ENCODE assay signal across 18 cellular contexts in genomic region chr6:104531591-104531990, GRCh38.
"Had no signal": no experiment of that assay in that cellular context is flagged by ENCODE, and none has a peak within 500 bp of the region (broad histone marks: within the 10 kb centered on the region; RNA-seq: fewer than 3 reads in every experiment).

No MANE protein-coding gene starts in this region.

- DNase-seq: activated B cell treated with CpG ODN at 0.5 μM for 24 hours; activated CD4-positive, alpha-beta memory T cell treated with anti-CD3 and anti-CD28 coated beads for 36 hours; activated CD4-positive, alpha-beta T cell treated with anti-CD3 and anti-CD28 coated beads for 4 hours; activated T-cell treated with anti-CD3 and anti-CD28 coated beads for 4 hours; amniotic stem cell; body of pancreas; heart left ventricle; kidney glomerular epithelial cell; left ventricle myocardium superior; mesendoderm; posterior cingulate gyrus; small intestine; stimulated activated CD4-positive, alpha-beta T cell treated with anti-CD3 and anti-CD28 coated beads, Interleukin-4, amount 100 ng/mL, for 1 hour; stimulated activated naive CD8-positive, alpha-beta T cell treated with anti-CD3 and anti-CD28 coated beads, Interleukin-15, amount 100 ng/mL, for 72 hours; testis had no signal

- ATAC-seq: body of pancreas; left ventricle myocardium superior; natural killer cell treated with Interleukin-12 subunit alpha and Interleukin-12 subunit beta and Interleukin-15 and Interleukin-18, amount 100 ng/mL, for 72 hours; stimulated activated naive CD8-positive, alpha-beta T cell treated with anti-CD3 and anti-CD28 coated beads, Interleukin-15, amount 100 ng/mL, for 72 hours had no signal

- H3K27me3 ChIP-seq: body of pancreas, heart left ventricle, right atrium auricular region, testis had no signal

- H3K9me3 ChIP-seq: body of pancreas, heart left ventricle, right atrium auricular region, testis had no signal

- H3K4me3 ChIP-seq: body of pancreas, heart left ventricle, right atrium auricular region, SK-N-MC, testis had no signal

- H3K27ac ChIP-seq: body of pancreas, heart left ventricle, right atrium auricular region, SK-N-MC, testis had no signal

- H3K36me3 ChIP-seq: heart left ventricle, right atrium auricular region had no signal
